In the genomic region with DNA sequence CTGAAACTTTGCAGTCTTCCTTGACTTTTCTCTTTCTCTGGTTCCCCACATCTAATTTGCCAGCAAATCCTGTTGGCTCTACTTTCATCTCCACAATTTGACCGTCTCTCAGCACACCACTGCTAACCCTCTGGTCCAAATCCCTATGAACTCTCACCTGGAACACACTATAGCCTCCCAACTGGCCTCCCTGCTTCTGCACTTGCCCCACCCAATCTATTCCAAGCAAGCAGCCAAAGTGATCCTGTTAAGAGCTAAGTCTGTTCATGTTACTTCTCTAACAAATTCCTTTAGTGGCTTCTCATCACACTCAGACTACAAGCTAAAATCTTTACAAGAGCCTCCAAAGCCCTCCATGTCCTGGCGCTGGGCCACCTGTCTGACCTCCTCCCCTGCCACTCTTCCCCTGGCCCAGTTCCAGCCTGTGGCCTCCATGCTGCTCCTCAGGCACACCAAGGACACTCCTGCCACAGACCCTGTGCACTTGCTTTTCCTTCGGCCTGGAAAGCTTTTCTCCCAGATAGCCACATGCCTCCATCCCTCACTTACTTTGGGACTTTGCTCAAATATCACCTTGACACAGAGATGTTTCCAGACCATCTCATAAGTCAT, we compare ENCODE assay signal across 22 cellular contexts.
"Had no signal": no experiment of that assay in that cellular context is flagged by ENCODE, and none has a peak within 500 bp of the region (broad histone marks: within the 10 kb centered on the region; RNA-seq: fewer than 3 reads in every experiment).

No MANE protein-coding gene starts in this region.

- H3K27me3 Mint-ChIP-seq: activated B cell treated with CpG ODN at 0.5 μM for 24 hours; activated CD4-positive, alpha-beta memory T cell treated with anti-CD3 and anti-CD28 coated beads for 36 hours; activated T-helper 17 cell treated with anti-CD3 and anti-CD28 coated beads, Interleukin-2, amount 50 U/mL, for 72 hours; brain had no signal

- DNase-seq: activated B cell treated with CpG ODN at 0.5 μM for 24 hours; activated CD4-positive, alpha-beta memory T cell treated with anti-CD3 and anti-CD28 coated beads for 36 hours; activated CD4-positive, alpha-beta T cell treated with anti-CD3 and anti-CD28 coated beads for 4 hours; activated naive CD4-positive, alpha-beta T cell; activated T-cell treated with anti-CD3 and anti-CD28 coated beads, Interleukin-2, amount 50 U/mL, for 1 hour; anterior cingulate cortex; nucleus accumbens; posterior cingulate gyrus; retina; stimulated activated CD4-positive, alpha-beta T cell treated with anti-CD3 and anti-CD28 coated beads, Interleukin-12 subunit alpha, Interleukin-12 subunit beta, amount 100 ng/mL, for 4 hours; stimulated activated CD4-positive, alpha-beta T cell treated with anti-CD3 and anti-CD28 coated beads, Interleukin-1b, Interleukin-23, amount 100 ng/mL, for 48 hours; stimulated activated CD8-positive, alpha-beta memory T cell treated with anti-CD3 and anti-CD28 coated beads, Interleukin-4, amount 100 ng/mL, for 48 hours; stimulated activated naive CD4-positive, alpha-beta T cell; T-helper 9 cell; uterus had no signal

- H3K27me3 ChIP-seq: esophagus muscularis mucosa, heart right ventricle, tibial nerve, uterus had no signal

- H3K4me3 ChIP-seq: coronary artery, esophagus muscularis mucosa, heart right ventricle, tibial nerve, uterus had no signal

- H3K4me1 Mint-ChIP-seq: nephron had no signal

- ATAC-seq: activated T-helper 17 cell treated with anti-CD3 and anti-CD28 coated beads, Interleukin-2, amount 50 U/mL, for 72 hours had no signal

- H3K27ac ChIP-seq: coronary artery, esophagus muscularis mucosa, heart right ventricle, tibial nerve, uterus had no signal

- H3K36me3 ChIP-seq: esophagus muscularis mucosa, heart right ventricle, tibial nerve, uterus had no signal

- H3K4me3 Mint-ChIP-seq: activated B cell treated with CpG ODN at 0.5 μM for 24 hours; activated CD4-positive, alpha-beta memory T cell treated with anti-CD3 and anti-CD28 coated beads for 36 hours; activated T-helper 17 cell treated with anti-CD3 and anti-CD28 coated beads, Interleukin-2, amount 50 U/mL, for 72 hours; brain; nephron had no signal

- H3K27ac Mint-ChIP-seq: activated B cell treated with CpG ODN at 0.5 μM for 24 hours; activated CD4-positive, alpha-beta memory T cell treated with anti-CD3 and anti-CD28 coated beads for 36 hours; activated T-helper 17 cell treated with anti-CD3 and anti-CD28 coated beads, Interleukin-2, amount 50 U/mL, for 72 hours; brain; nephron had no signal

- H3K4me1 ChIP-seq: tibial nerve, uterus had no signal

- H3K9me3 ChIP-seq: esophagus muscularis mucosa had no signal
